Comparison of ENCODE assay signal across 1 cellular context in genomic region chr21:14581902-14582457, GRCh38.
TF ChIP-seq lines count a peak whose summit lies in the region.

No MANE protein-coding gene starts in this region.

TF ChIP-seq in K562, 482 proteins besides CTCF, POLR2A, EP300 and RAD21 (continued from another document):
- TF ChIP-seq, protein P1, sequence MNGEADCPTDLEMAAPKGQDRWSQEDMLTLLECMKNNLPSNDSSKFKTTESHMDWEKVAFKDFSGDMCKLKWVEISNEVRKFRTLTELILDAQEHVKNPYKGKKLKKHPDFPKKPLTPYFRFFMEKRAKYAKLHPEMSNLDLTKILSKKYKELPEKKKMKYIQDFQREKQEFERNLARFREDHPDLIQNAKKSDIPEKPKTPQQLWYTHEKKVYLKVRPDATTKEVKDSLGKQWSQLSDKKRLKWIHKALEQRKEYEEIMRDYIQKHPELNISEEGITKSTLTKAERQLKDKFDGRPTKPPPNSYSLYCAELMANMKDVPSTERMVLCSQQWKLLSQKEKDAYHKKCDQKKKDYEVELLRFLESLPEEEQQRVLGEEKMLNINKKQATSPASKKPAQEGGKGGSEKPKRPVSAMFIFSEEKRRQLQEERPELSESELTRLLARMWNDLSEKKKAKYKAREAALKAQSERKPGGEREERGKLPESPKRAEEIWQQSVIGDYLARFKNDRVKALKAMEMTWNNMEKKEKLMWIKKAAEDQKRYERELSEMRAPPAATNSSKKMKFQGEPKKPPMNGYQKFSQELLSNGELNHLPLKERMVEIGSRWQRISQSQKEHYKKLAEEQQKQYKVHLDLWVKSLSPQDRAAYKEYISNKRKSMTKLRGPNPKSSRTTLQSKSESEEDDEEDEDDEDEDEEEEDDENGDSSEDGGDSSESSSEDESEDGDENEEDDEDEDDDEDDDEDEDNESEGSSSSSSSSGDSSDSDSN (IDR thresholded peaks at IDR 0.05; ENCODE audit: borderline replicate concordance in 1 of 2, low read depth in 2 of 2, low read length in 2 of 2) = 0 out of 4 replicates have a peak, but pooled peaks of 1 of the 2 experiments have one; percentile 32
- TF ChIP-seq SRSF3 (IDR thresholded peaks at IDR 0.05; ENCODE audit: insufficient read depth, low read length) = no peak
- peak; percentile 82 for TF ChIP-seq RNF2 (IDR thresholded peaks at IDR 0.05)
- TF ChIP-seq XRCC4 (IDR thresholded peaks at IDR 0.05; ENCODE audit: extremely low read depth, insufficient read depth, insufficient read length) = no peak
- TF ChIP-seq ZNF444 (CRISPR knock-in tag; IDR thresholded peaks at IDR 0.05) = no peak
- TF ChIP-seq CXXC5 (CRISPR knock-in tag; IDR thresholded peaks at IDR 0.05) = peak; percentile 76
